In the genomic region with DNA sequence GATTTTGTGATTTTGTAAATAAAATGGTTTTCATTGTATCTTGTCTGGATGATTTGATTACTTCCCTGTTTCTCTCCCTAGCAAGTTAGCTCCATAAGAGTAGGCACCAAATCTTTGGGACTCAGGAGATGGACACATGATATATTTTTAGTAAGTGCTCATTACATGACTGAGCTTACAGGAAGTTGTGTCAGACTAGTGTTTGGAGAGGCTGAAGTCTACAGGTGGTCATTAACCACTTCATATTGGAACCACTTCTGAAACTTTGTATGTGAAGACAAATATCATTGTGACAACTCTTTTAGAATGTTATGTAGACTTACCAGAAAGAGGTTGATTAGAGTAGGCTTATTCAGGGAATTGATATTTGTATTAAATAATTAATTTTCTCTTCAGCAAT, we compare ENCODE assay signal across 12 cellular contexts. TPM values are rescaled to one million over a fixed set of nuclear protein-coding genes. Genes with fewer than 3 reads are reported as not detected.
A peak's percentile ranks its signal among the peaks of the same experiment; 100 is the strongest.
DNase-seq lines count a peak whose midpoint lies in the region; ATAC-seq and TF ChIP-seq lines count a peak whose summit lies in the region.
"Had no signal": no experiment of that assay in that cellular context is flagged by ENCODE, and none has a peak within 500 bp of the region (broad histone marks: within the 10 kb centered on the region; RNA-seq: fewer than 3 reads in every experiment).

No MANE protein-coding gene starts in this region.

- H4K5ac ChIP-seq in IMR-90 (ENCODE audit: low read depth, low read length) = no peak overlapping the region

- H3K36me3 ChIP-seq in GM06990 (ENCODE audit: control insufficient read depth, insufficient read depth, low read length) (no peaks in the 10 kb centered on the region), IMR-90 (ENCODE audit: control insufficient read depth, insufficient read depth, low read length) (no peaks in the 10 kb centered on the region), spleen (no peaks in the 10 kb centered on the region)

- H3K9me3 ChIP-seq in IMR-90 (ENCODE audit: control insufficient read depth, insufficient read depth, low read length) (no peaks in the 10 kb centered on the region), spleen (no peaks in the 10 kb centered on the region)

- H3K14ac ChIP-seq in IMR-90 (replicated peaks; ENCODE audit: low read depth, low read length) = no peak overlapping the region

- no peak overlapping the region for H4K91ac ChIP-seq in IMR-90 (ENCODE audit: insufficient read depth, low read depth, low read length)

- H3K56ac ChIP-seq in IMR-90 (ENCODE audit: extremely low read depth, insufficient read depth, low read length) = no peak overlapping the region

- H3K4ac ChIP-seq in IMR-90 (ENCODE audit: low read depth, low read length) = no peak overlapping the region

- H3K27ac Mint-ChIP-seq in activated naive CD4-positive, alpha-beta T cell treated with anti-CD3 and anti-CD28 coated beads, Interleukin-2, amount 10 ng/mL, durations not matched to agents 7 days and 5 days = no peak overlapping the region

- no peak overlapping the region for H2AK9ac ChIP-seq in IMR-90 (replicated peaks; ENCODE audit: low read depth, low read length, poor library complexity)

- no peak overlapping the region for H2BK120ac ChIP-seq in IMR-90 (ENCODE audit: low read depth, low read length)

- no peak overlapping the region for H3K4me3 Mint-ChIP-seq in activated naive CD4-positive, alpha-beta T cell treated with anti-CD3 and anti-CD28 coated beads, Interleukin-2, amount 10 ng/mL, durations not matched to agents 7 days and 5 days

- H2AFZ ChIP-seq in IMR-90 (replicated peaks; ENCODE audit: low read length, poor library complexity) = no peak overlapping the region

- no peaks in the 10 kb centered on the region for H3K36me3 Mint-ChIP-seq in activated naive CD4-positive, alpha-beta T cell treated with anti-CD3 and anti-CD28 coated beads, Interleukin-2, amount 10 ng/mL, durations not matched to agents 7 days and 5 days

- H3K9me3 Mint-ChIP-seq in activated naive CD4-positive, alpha-beta T cell treated with anti-CD3 and anti-CD28 coated beads, Interleukin-2, amount 10 ng/mL, durations not matched to agents 7 days and 5 days = no peaks in the 10 kb centered on the region

- no TSS peak for BruUV-seq in IMR-90 (replicated peaks; lab: Mats Ljungman, UMichigan)

- H2AK5ac ChIP-seq in IMR-90 (ENCODE audit: low read depth, low read length) = no peak overlapping the region

- TF ChIP-seq RAD21 in IMR-90 (IDR thresholded peaks at IDR 0.05; ENCODE audit: low read length) = no peak

- H3K27me3 Mint-ChIP-seq in activated naive CD4-positive, alpha-beta T cell treated with anti-CD3 and anti-CD28 coated beads, Interleukin-2, amount 10 ng/mL, durations not matched to agents 7 days and 5 days = no peaks in the 10 kb centered on the region

- no peak overlapping the region for H2BK5ac ChIP-seq in IMR-90 (ENCODE audit: low read depth, low read length, poor library complexity, severe bottlenecking)

- in situ Hi-C loops in IMR-90 (cut with MboI; ENCODE audit: low sequenced_read_pairs) = no loop called here

- no peak for TF ChIP-seq POLR2A in IMR-90 (IDR thresholded peaks at IDR 0.05; ENCODE audit: low read depth, low read length)
- TF ChIP-seq POLR2A in spleen (IDR thresholded peaks at IDR 0.05) = no peak

- no peak overlapping the region for H3K18ac ChIP-seq in IMR-90 (ENCODE audit: low read depth, low read length)

- peaks cover 7% of the 10 kb centered on the region for H3K4me1 ChIP-seq in IMR-90 (ENCODE audit: control insufficient read depth, insufficient read depth, low read length)
- H3K4me1 ChIP-seq in spleen = peaks cover 0 to 7% (median 0%) of the 10 kb centered on the region in 6 donors

- dilution Hi-C loops in IMR-90 (cut with HindIII; ENCODE audit: low sequenced_read_pairs, unreplicated experiment) = no loop called here

- H3K4me1 Mint-ChIP-seq in activated naive CD4-positive, alpha-beta T cell treated with anti-CD3 and anti-CD28 coated beads, Interleukin-2, amount 10 ng/mL, durations not matched to agents 7 days and 5 days = no peaks in the 10 kb centered on the region

- DNase-seq in GM06990 (ENCODE audit: extremely low read depth, insufficient read length) (peak; percentile 15), IMR-90 (peak; percentile 11), DMS153 treated with DMSO at 0.1 percent for 48 hours (lab: John Stamatoyannopoulos, UW; ENCODE audit: unreplicated experiment) (no peak), spleen (no peak), HPDE6-E6E7 (ENCODE audit: extremely low spot score) (no peak)
- no peak for DNase-seq in activated naive CD4-positive, alpha-beta T cell treated with anti-CD3 and anti-CD28 coated beads, Interleukin-2, amount 10 ng/mL, durations not matched to agents 7 days and 5 days
- DNase-seq: activated CD4-positive, alpha-beta T cell treated with anti-CD3 and anti-CD28 coated beads, Interleukin-2, amount 50 U/mL, for 1 hour; EL; midbrain; NCI-H1436 treated with DMSO at 0.1 percent for 48 hours had no signal

- no peak overlapping the region for H3K9ac ChIP-seq in IMR-90 (ENCODE audit: low read depth, low read length)

- H3K23ac ChIP-seq in IMR-90 (ENCODE audit: low read depth, low read length) = no peak overlapping the region

- H3K4me2 ChIP-seq in IMR-90 (ENCODE audit: low read depth, low read length) = no peak overlapping the region

- H4K8ac ChIP-seq in IMR-90 (ENCODE audit: low read depth in 2 of 2, low read length in 2 of 2) = no peak overlapping the region

- no peak overlapping the region for H2BK15ac ChIP-seq in IMR-90 (ENCODE audit: low read depth, low read length)

- TF ChIP-seq CTCF in GM06990 (IDR thresholded peaks at IDR 0.05; ENCODE audit: insufficient read depth, low read length, poor library complexity, severe bottlenecking) (no peak), IMR-90 (conservative IDR thresholded peaks at IDR 0.05; ENCODE audit: low read depth, low read length) (no peak), spleen (IDR thresholded peaks at IDR 0.05 in 8 of 11, conservative IDR thresholded peaks at IDR 0.05 in 3 of 11) (no peak)

- CTCF ChIA-PET in IMR-90 (lab: Yijun Ruan, JAX) = no interaction called here
- CTCF ChIA-PET in activated naive CD4-positive, alpha-beta T cell treated with anti-CD3 and anti-CD28 coated beads, Interleukin-2, amount 10 ng/mL, durations not matched to agents 7 days and 5 days (lab: Charles Lee) = no interaction called here

- no peak overlapping the region for H3K27ac ChIP-seq in IMR-90 (ENCODE audit: insufficient read depth, low read length)
- H3K27ac ChIP-seq in spleen = no peak overlapping the region

- H3K27me3 ChIP-seq in GM06990 (replicated peaks; ENCODE audit: control insufficient read depth, insufficient read depth, low read length) (no peaks in the 10 kb centered on the region), IMR-90 (ENCODE audit: control insufficient read depth, insufficient read depth, low read length) (no peaks in the 10 kb centered on the region), spleen (replicated peaks in 1 of 7) (no peaks in the 10 kb centered on the region)

- intact Hi-C loops in IMR-90 (cut with micrococcal nuclease) (no loop called here), spleen (cut with DNase I; ENCODE audit: low total_unique reads) (no loop called here)

- H3K4me3 ChIP-seq in GM06990 (replicated peaks; ENCODE audit: low read depth, low read length) (no peak overlapping the region), IMR-90 (ENCODE audit: insufficient read depth, low read depth, low read length) (no peak overlapping the region), spleen (no peak overlapping the region)

- H3K9me1 ChIP-seq in IMR-90 (ENCODE audit: insufficient read depth, low read length) = peaks cover 4% of the 10 kb centered on the region; the same call in 1 of the 2 replicates

- H2BK20ac ChIP-seq in IMR-90 (ENCODE audit: low read depth, low read length) = no peak overlapping the region

- ATAC-seq in GM19452 (IDR thresholded peaks at IDR 0.05; ENCODE audit: unreplicated experiment) (peak; percentile 61), HG02870 (IDR thresholded peaks at IDR 0.05; ENCODE audit: unreplicated experiment) (peak; percentile 51), IMR-90 (ENCODE audit: low read depth) (no peak)

- POLR2A ChIA-PET in IMR-90 (lab: Charles Lee; ENCODE audit: unreplicated experiment) = no interaction called here

- H3K79me1 ChIP-seq in IMR-90 (ENCODE audit: low read depth in 1 of 2, low read length in 2 of 2) = peaks cover 6 to 34% of the 10 kb centered on the region in 2 experiments; a peak in 3 of 4 replicates

- no peaks in the 10 kb centered on the region for H4K20me1 ChIP-seq in IMR-90 (ENCODE audit: insufficient read depth, low read length)

TF ChIP-seq in IMR-90, 13 proteins besides CTCF, POLR2A, EP300 and RAD21 (continues in another document):
- TF ChIP-seq FOS (IDR thresholded peaks at IDR 0.05; ENCODE audit: low read depth, low read length) (no peak), MAFK (IDR thresholded peaks at IDR 0.05; ENCODE audit: low read depth, low read length) (no peak), RFX5 (IDR thresholded peaks at IDR 0.05; ENCODE audit: low read depth, low read length) (no peak), MXI1 (IDR thresholded peaks at IDR 0.05; ENCODE audit: borderline replicate concordance, low read depth, low read length) (no peak), MAZ (IDR thresholded peaks at IDR 0.05; ENCODE audit: borderline replicate concordance, low read depth, low read length) (no peak), BHLHE40 (IDR thresholded peaks at IDR 0.05; ENCODE audit: low read depth, low read length) (no peak)
- TF ChIP-seq, protein P1, sequence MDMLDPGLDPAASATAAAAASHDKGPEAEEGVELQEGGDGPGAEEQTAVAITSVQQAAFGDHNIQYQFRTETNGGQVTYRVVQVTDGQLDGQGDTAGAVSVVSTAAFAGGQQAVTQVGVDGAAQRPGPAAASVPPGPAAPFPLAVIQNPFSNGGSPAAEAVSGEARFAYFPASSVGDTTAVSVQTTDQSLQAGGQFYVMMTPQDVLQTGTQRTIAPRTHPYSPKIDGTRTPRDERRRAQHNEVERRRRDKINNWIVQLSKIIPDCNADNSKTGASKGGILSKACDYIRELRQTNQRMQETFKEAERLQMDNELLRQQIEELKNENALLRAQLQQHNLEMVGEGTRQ (IDR thresholded peaks at IDR 0.05; ENCODE audit: low read depth, low read length) = no peak
- TF ChIP-seq, protein P2, sequence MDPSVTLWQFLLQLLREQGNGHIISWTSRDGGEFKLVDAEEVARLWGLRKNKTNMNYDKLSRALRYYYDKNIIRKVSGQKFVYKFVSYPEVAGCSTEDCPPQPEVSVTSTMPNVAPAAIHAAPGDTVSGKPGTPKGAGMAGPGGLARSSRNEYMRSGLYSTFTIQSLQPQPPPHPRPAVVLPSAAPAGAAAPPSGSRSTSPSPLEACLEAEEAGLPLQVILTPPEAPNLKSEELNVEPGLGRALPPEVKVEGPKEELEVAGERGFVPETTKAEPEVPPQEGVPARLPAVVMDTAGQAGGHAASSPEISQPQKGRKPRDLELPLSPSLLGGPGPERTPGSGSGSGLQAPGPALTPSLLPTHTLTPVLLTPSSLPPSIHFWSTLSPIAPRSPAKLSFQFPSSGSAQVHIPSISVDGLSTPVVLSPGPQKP (IDR thresholded peaks at IDR 0.05; ENCODE audit: borderline replicate concordance, low read depth, low read length) = no peak

RNA-seq across cellular contexts. Expression of a gene that starts 19.1 kb away (rescaled TPM):
- total RNA-seq in IMR-90 (2012; rRNA removed) (7.3 and 8.9 TPM in 2 replicates), spleen (10 to 100 TPM; 11.5 to 31.0 (median 21.2) TPM)
- polyA plus RNA-seq in IMR-90 (2012; rRNA removed) (2.8 and 2.9 TPM in 2 replicates), spleen (1 to 10 TPM; 3.5 to 4.3 (median 3.5) TPM)
- 0.87 and 1.3 TPM in 2 replicates for polyA plus RNA-seq in IMR-90 (2012; cell fraction: cytosol; rRNA removed)
- 1.2 and 6.8 TPM in 2 replicates for polyA plus RNA-seq in IMR-90 (2012; cell fraction: nucleus; rRNA removed; ENCODE audit: low replicate concordance)

Comparison
In these comparisons a context has a peak if more than half of its experiments do, and no peak if none do; other contexts are left out.
1. DNase-seq: peak in GM06990 (single experiment) and IMR-90 (single experiment); none in activated naive CD4-positive, alpha-beta T cell treated with anti-CD3 and anti-CD28 coated beads, Interleukin-2, amount 10 ng/mL, durations not matched to agents 7 days and 5 days (single experiment), DMS153 treated with DMSO at 0.1 percent for 48 hours (single experiment), spleen (single experiment) and HPDE6-E6E7 (single experiment).